In genomic region chr2:61016392-61017002, GRCh38 we compare ENCODE assay signal across 1 cellular context.
TF ChIP-seq lines count a peak whose summit lies in the region.

No MANE protein-coding gene starts in this region.

TF ChIP-seq in H1, 55 proteins besides CTCF, POLR2A, EP300 and RAD21 (continued from another document):
- peak; percentile 30 for TF ChIP-seq SAP30 (IDR thresholded peaks at IDR 0.05; ENCODE audit: insufficient read depth, insufficient replicate concordance, low read length)
- peak; percentile 21 for TF ChIP-seq EZH2 (IDR thresholded peaks at IDR 0.05; ENCODE audit: low read depth, low read length, severe bottlenecking)
- TF ChIP-seq KDM1A (IDR thresholded peaks at IDR 0.05; ENCODE audit: borderline replicate concordance, low read length) = peak; percentile 72; the same call in 1 of the 2 replicates
- no peak for TF ChIP-seq HDAC2 (IDR thresholded peaks at IDR 0.05; ENCODE audit: borderline replicate concordance in 1 of 2, low read depth in 2 of 2, low read length in 2 of 2)
